ENCODE assay signal across 8 cellular contexts in the genomic region with DNA sequence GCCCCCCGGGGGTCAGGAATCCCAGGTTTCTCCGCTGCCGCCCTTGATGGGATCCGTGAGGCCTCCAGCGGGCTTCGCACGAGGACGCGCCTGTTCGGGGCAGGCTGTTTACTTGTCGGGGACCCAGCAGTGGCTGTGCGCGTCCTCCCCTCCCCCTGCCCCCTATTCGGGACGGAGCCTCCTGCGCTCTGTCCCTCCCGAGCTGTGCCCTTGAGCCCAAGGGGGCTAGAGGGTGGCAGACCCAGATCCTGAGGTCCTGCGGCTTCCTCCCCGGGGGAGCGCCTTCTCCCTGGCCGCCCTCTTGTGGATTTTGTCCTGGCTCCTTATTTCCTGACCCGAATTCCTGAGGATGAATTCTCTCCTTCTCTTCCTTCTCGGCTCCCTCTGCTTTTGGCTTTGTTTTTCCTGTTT. TPM values are rescaled to one million over a fixed set of nuclear protein-coding genes. Genes with fewer than 3 reads are reported as not detected.
DNase-seq lines count a peak whose midpoint lies in the region; ATAC-seq and TF ChIP-seq lines count a peak whose summit lies in the region.

No MANE protein-coding gene starts in this region.

- H3K27ac Mint-ChIP-seq in MCF 10A (ENCODE audit: low read depth, unreplicated experiment), result peak overlapping the region; percentile 84

- BruUV-seq in MCF 10A (replicated peaks; lab: Mats Ljungman, UMichigan), result no TSS peak

- CTCF ChIA-PET in MCF 10A (lab: Yijun Ruan, JAX), result interaction anchor here (0.6 to 1.0 kb wide), 3 partner anchors 13 to 95 kb away, joined by 3 to 4 read pairs (median 3); no protein-coding TSS in a partner anchor

- peaks cover 4 to 36% (median 31%) of the 10 kb centered on the region in 5 donors for H3K4me1 ChIP-seq in subcutaneous abdominal adipose tissue (ENCODE audit: control insufficient read depth in 5 of 5, insufficient read depth in 5 of 5, low read length in 5 of 5)

- H3K27ac ChIP-seq in layer of hippocampus (ENCODE audit: low read depth, low read length) (peak overlapping the region; percentile 38), subcutaneous abdominal adipose tissue (ENCODE audit: low read depth, low read length) (no peak overlapping the region)

- H3K9me3 ChIP-seq in subcutaneous abdominal adipose tissue (ENCODE audit: control insufficient read depth in 5 of 5, low read length in 5 of 5), result no peaks in the 10 kb centered on the region

- no peaks in the 10 kb centered on the region for H3K27me3 Mint-ChIP-seq in MCF 10A (ENCODE audit: insufficient read depth, unreplicated experiment)

- H3K36me3 ChIP-seq in subcutaneous abdominal adipose tissue (ENCODE audit: control insufficient read depth in 5 of 5, insufficient read depth in 5 of 5, low read length in 5 of 5), result peaks cover 0 to 2% (median 0%) of the 10 kb centered on the region in 5 donors

- H3K36me3 Mint-ChIP-seq in MCF 10A (ENCODE audit: insufficient read depth, unreplicated experiment), result no peaks in the 10 kb centered on the region

- H3K27me3 ChIP-seq in layer of hippocampus (ENCODE audit: control insufficient read depth, insufficient read depth, low read length) (no peaks in the 10 kb centered on the region), subcutaneous abdominal adipose tissue (ENCODE audit: control insufficient read depth in 5 of 5, insufficient read depth in 4 of 5, low read length in 5 of 5) (no peaks in the 10 kb centered on the region)

- intact Hi-C loops in MCF 10A (cut with micrococcal nuclease), result loop anchor here (1.0 kb wide), 1 partner anchor 63 kb away; no protein-coding TSS in a partner anchor

- H3K4me1 Mint-ChIP-seq in MCF 10A (ENCODE audit: insufficient read depth, unreplicated experiment), result peaks cover 15% of the 10 kb centered on the region

- H3K4me3 Mint-ChIP-seq in MCF 10A (ENCODE audit: unreplicated experiment), result peak overlapping the region; percentile 83

- ATAC-seq in GM18870 (IDR thresholded peaks at IDR 0.05; ENCODE audit: unreplicated experiment), result no peak

- peak overlapping the region in 4 of 5 donors; percentile 34 to 75 (median 68) for H3K9ac ChIP-seq in subcutaneous abdominal adipose tissue (ENCODE audit: low read length in 5 of 5)

- DNase-seq in AG08396 (ENCODE audit: low spot score) (peak; percentile 52), HT1080 (ENCODE audit: low read depth) (peak; percentile 42), MCF 10A (ENCODE audit: unreplicated experiment) (no peak), hippocampal formation (lab: John Stamatoyannopoulos, UW) (no peak), globus pallidus (ENCODE audit: low spot score) (no peak)

- H3K4me3 ChIP-seq in subcutaneous abdominal adipose tissue (ENCODE audit: low read depth in 1 of 5, low read length in 5 of 5), result peak overlapping the region; percentile 40 to 69 (median 62)

- POLR2A ChIA-PET in MCF 10A (lab: Yijun Ruan, JAX), result interaction anchor here (0.7 to 1.4 kb wide), 4 partner anchors 45 to 642 kb away, joined by 3 to 4 read pairs (median 4); no protein-coding TSS in a partner anchor

- no peaks in the 10 kb centered on the region for H3K9me3 Mint-ChIP-seq in MCF 10A (ENCODE audit: unreplicated experiment)

- TF ChIP-seq CTCF in MCF 10A (IDR thresholded peaks at IDR 0.05; ENCODE audit: unreplicated experiment), result no peak

RNA-seq across cellular contexts. Expression of gene PIK3CD, which starts 38.4 kb away (rescaled TPM):
- total RNA-seq in HT1080 (2014; rRNA removed; shearing (Covaris generic)), result 11.6 and 15.2 TPM in 2 replicates
- polyA plus RNA-seq in HT1080 (2015; cell fraction: cytosol; rRNA removed), result 10.8 and 13.0 TPM in 2 replicates
- polyA plus RNA-seq in HT1080 (2015; cell fraction: nucleus; rRNA removed), result 16.6 and 20.1 TPM in 2 replicates
- 6.3 and 7.0 TPM in 2 replicates for total RNA-seq in MCF 10A (2022)

Comparison
In these comparisons a context has a peak if more than half of its experiments do, and no peak if none do; other contexts are left out.
1. DNase-seq: peak in AG08396 (single experiment) and HT1080 (single experiment); none in MCF 10A (single experiment), hippocampal formation (0 of 2) and globus pallidus (single experiment).